In the genomic region with DNA sequence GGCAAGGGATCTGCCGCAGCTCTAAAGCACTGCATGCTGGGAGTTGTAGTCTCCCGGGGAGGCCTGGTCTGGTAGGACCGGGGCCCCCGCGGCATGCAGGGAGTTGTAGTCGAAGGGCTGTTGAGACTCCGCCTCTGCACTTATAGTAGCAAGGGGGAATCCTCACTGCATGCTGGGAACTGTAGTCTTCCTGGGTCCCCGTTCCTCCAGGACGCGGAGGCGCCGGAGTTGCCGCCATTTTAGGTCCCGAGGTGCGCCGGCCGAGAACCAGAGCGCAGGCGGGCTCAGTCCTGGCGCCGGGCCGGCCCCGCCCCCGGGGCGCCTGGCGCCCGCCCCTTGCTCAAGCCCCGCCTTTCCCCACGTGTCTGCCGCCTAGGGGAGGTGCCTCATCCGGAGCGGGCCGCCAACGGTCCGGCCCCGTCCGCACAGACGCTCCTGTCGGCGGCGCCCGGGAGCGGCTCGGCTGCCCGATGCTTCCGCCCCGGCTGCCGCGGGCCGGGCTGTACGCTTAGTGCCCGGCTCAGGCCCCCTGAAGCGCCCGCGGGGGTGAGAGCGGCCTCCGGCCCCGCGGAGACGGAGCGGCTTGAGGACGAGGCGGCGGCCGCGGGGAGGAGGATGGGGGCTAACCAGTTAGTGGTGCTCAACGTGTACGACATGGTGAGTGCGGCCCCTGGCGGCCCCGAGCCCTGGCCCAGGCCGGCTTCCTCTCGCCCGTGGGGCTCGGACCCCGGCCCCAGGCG, we compare ENCODE assay signal across 8 cellular contexts. TPM values are rescaled to one million over a fixed set of nuclear protein-coding genes. Genes with fewer than 3 reads are reported as not detected.
DNase-seq lines count a peak whose midpoint lies in the region; ATAC-seq, FAIRE-seq and TF ChIP-seq lines count a peak whose summit lies in the region.

A gene (plus strand): TSS at position 428 of the 740 bp plus-strand sequence. CDS start 188 bp downstream, at position 616.

- peak; percentile 98 for ATAC-seq in A549
- peak; percentile 95 for ATAC-seq in HG03066 (IDR thresholded peaks at IDR 0.05; ENCODE audit: low read depth, unreplicated experiment)
- peak; percentile 96 for ATAC-seq in body of pancreas

- POLR2A ChIA-PET in A549 (lab: Yijun Ruan, JAX): interaction anchor here (0.6 to 1.8 kb wide), 9 partner anchors 53 to 397 kb away, joined by 3 to 7 read pairs (median 4); a partner anchor contains a TSS

- 2% methylated on average over 14 of the region's 77 CpGs for WGBS in A549 (ENCODE audit: missing lambda C conversion rate)
- WGBS in body of pancreas, 2 donors: 0% methylated on average over 2 to 66 of the region's 77 CpGs
- 0 to 1% methylated on average over 77 of the region's 77 CpGs for WGBS in sigmoid colon, 2 donors

- H3K9me3 ChIP-seq in A549 (no peaks in the 10 kb centered on the region), body of pancreas (no peaks in the 10 kb centered on the region), sigmoid colon (no peaks in the 10 kb centered on the region)

- H3K4me1 ChIP-seq in A549: peaks cover 13% of the 10 kb centered on the region; the same call in 2 of the 3 replicates
- H3K4me1 ChIP-seq in body of pancreas: peaks cover 39% of the 10 kb centered on the region
- peaks cover 0 to 32% (median 29%) of the 10 kb centered on the region in 4 donors for H3K4me1 ChIP-seq in sigmoid colon

- H3K4me3 ChIP-seq in A549 (peak within 1 kb of the TSS; percentile 92), body of pancreas (peak within 1 kb of the TSS; percentile 71 to 74), sigmoid colon (peak within 1 kb of the TSS; percentile 78 to 92 (median 86))

- TF ChIP-seq CTCF in A549 (IDR thresholded peaks at IDR 0.05) (peak; percentile 70), body of pancreas (IDR thresholded peaks at IDR 0.05) (peak; percentile 31 to 59 (median 41)), sigmoid colon (IDR thresholded peaks at IDR 0.05) (peak in 3 of 4 experiments; percentile 14 to 62 (median 42))

- H3K27me3 ChIP-seq in body of pancreas (no peaks in the 10 kb centered on the region), sigmoid colon (no peaks in the 10 kb centered on the region)

- intact Hi-C loops in body of pancreas (cut with DNase I) (no loop called here), sigmoid colon (cut with DNase I) (loop anchor here (1.0 to 10.0 kb wide), 6 partner anchors 79 to 608 kb away; a partner anchor contains a TSS)

- no peaks in the 10 kb centered on the region for H3K36me3 ChIP-seq in body of pancreas (replicated peaks in 1 of 2; ENCODE audit: insufficient read depth in 1 of 2, low read depth in 2 of 2)
- H3K36me3 ChIP-seq in sigmoid colon: no peaks in the 10 kb centered on the region

- H3K4me2 ChIP-seq in A549: peak within 1 kb of the TSS; percentile 86

- no peak for TF ChIP-seq EP300 in A549 (IDR thresholded peaks at IDR 0.05)
- TF ChIP-seq EP300 in sigmoid colon (IDR thresholded peaks at IDR 0.05): no peak

- peak; percentile 28 to 61; a peak in 4 of 5 replicates for TF ChIP-seq RAD21 in A549 (conservative IDR thresholded peaks at IDR 0.05 in 1 of 2, IDR thresholded peaks at IDR 0.05 in 1 of 2)

- FAIRE-seq in A549 (lab: Jason Lieb, UNC) (no peak), TTC549 (lab: Jason Lieb, UNC) (peak; percentile 98)

- TF ChIP-seq POLR2A in A549 (IDR thresholded peaks at IDR 0.05; ENCODE audit: low read length) (peak; percentile 96), GM18526 (IDR thresholded peaks at IDR 0.05; ENCODE audit: extremely low read depth, insufficient read length) (peak; percentile 96), body of pancreas (IDR thresholded peaks at IDR 0.05) (peak; percentile 82 to 95 (median 88)), sigmoid colon (IDR thresholded peaks at IDR 0.05) (peak; percentile 27 to 66)

- peak within 1 kb of the TSS; percentile 93 to 96 for H3K27ac ChIP-seq in A549
- peak within 1 kb of the TSS; percentile 81 to 94 (median 88) for H3K27ac ChIP-seq in body of pancreas
- H3K27ac ChIP-seq in sigmoid colon: peak within 1 kb of the TSS; percentile 83 to 98 (median 97)

- CTCF ChIA-PET in A549 (lab: Yijun Ruan, JAX): interaction anchor here (0.8 to 2.3 kb wide), 5 partner anchors 8 to 150 kb away, joined by 3 to 10 read pairs (median 7); no protein-coding TSS in a partner anchor

- DNase-seq in A549 (ENCODE audit: low read depth in 1 of 2, low spot score in 1 of 2): peak; percentile 97 to 99
- peak; percentile 99 for DNase-seq in NCI-H2107 treated with DMSO at 0.1 percent for 48 hours (lab: John Stamatoyannopoulos, UW; ENCODE audit: unreplicated experiment)
- DNase-seq in body of pancreas: peak; percentile 98 to 100 (median 99)
- DNase-seq in iPS DF 4.7 (ENCODE audit: extremely low read depth, low spot score): peak; percentile 97
- DNase-seq in sigmoid colon: peak; percentile 100

TF ChIP-seq in A549, 52 proteins besides CTCF, POLR2A, EP300 and RAD21 (continues in another document):
- TF ChIP-seq RARB (CRISPR knock-in tag; IDR thresholded peaks at IDR 0.05) (no peak), HEYL (CRISPR knock-in tag; IDR thresholded peaks at IDR 0.05) (no peak), RFX5 (IDR thresholded peaks at IDR 0.05) (no peak), GATA3 (IDR thresholded peaks at IDR 0.05; ENCODE audit: borderline replicate concordance) (no peak), PHF8 (IDR thresholded peaks at IDR 0.05; ENCODE audit: borderline replicate concordance, low read depth) (peak; percentile 97), POLR2AphosphoS2 (conservative IDR thresholded peaks at IDR 0.05; ENCODE audit: low read length) (no peak)
- TF ChIP-seq, protein P1, sequence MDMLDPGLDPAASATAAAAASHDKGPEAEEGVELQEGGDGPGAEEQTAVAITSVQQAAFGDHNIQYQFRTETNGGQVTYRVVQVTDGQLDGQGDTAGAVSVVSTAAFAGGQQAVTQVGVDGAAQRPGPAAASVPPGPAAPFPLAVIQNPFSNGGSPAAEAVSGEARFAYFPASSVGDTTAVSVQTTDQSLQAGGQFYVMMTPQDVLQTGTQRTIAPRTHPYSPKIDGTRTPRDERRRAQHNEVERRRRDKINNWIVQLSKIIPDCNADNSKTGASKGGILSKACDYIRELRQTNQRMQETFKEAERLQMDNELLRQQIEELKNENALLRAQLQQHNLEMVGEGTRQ (IDR thresholded peaks at IDR 0.05): peak; percentile 29; the same call in 1 of the 2 replicates
- TF ChIP-seq, protein P2, sequence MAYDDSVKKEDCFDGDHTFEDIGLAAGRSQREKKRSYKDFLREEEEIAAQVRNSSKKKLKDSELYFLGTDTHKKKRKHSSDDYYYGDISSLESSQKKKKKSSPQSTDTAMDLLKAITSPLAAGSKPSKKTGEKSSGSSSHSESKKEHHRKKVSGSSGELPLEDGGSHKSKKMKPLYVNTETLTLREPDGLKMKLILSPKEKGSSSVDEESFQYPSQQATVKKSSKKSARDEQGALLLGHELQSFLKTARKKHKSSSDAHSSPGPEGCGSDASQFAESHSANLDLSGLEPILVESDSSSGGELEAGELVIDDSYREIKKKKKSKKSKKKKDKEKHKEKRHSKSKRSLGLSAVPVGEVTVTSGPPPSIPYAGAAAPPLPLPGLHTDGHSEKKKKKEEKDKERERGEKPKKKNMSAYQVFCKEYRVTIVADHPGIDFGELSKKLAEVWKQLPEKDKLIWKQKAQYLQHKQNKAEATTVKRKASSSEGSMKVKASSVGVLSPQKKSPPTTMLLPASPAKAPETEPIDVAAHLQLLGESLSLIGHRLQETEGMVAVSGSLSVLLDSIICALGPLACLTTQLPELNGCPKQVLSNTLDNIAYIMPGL (CRISPR knock-in tag; IDR thresholded peaks at IDR 0.05; ENCODE audit: borderline replicate concordance): peak; percentile 96
- TF ChIP-seq, protein P3, sequence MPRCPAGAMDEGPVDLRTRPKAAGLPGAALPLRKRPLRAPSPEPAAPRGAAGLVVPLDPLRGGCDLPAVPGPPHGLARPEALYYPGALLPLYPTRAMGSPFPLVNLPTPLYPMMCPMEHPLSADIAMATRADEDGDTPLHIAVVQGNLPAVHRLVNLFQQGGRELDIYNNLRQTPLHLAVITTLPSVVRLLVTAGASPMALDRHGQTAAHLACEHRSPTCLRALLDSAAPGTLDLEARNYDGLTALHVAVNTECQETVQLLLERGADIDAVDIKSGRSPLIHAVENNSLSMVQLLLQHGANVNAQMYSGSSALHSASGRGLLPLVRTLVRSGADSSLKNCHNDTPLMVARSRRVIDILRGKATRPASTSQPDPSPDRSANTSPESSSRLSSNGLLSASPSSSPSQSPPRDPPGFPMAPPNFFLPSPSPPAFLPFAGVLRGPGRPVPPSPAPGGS (IDR thresholded peaks at IDR 0.05): peak; percentile 88
- TF ChIP-seq, protein P4, sequence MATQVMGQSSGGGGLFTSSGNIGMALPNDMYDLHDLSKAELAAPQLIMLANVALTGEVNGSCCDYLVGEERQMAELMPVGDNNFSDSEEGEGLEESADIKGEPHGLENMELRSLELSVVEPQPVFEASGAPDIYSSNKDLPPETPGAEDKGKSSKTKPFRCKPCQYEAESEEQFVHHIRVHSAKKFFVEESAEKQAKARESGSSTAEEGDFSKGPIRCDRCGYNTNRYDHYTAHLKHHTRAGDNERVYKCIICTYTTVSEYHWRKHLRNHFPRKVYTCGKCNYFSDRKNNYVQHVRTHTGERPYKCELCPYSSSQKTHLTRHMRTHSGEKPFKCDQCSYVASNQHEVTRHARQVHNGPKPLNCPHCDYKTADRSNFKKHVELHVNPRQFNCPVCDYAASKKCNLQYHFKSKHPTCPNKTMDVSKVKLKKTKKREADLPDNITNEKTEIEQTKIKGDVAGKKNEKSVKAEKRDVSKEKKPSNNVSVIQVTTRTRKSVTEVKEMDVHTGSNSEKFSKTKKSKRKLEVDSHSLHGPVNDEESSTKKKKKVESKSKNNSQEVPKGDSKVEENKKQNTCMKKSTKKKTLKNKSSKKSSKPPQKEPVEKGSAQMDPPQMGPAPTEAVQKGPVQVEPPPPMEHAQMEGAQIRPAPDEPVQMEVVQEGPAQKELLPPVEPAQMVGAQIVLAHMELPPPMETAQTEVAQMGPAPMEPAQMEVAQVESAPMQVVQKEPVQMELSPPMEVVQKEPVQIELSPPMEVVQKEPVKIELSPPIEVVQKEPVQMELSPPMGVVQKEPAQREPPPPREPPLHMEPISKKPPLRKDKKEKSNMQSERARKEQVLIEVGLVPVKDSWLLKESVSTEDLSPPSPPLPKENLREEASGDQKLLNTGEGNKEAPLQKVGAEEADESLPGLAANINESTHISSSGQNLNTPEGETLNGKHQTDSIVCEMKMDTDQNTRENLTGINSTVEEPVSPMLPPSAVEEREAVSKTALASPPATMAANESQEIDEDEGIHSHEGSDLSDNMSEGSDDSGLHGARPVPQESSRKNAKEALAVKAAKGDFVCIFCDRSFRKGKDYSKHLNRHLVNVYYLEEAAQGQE (IDR thresholded peaks at IDR 0.05): no peak

RNA-seq across cellular contexts. Expression of the gene that starts here (rescaled TPM):
- 48.4 and 57.8 TPM in 2 replicates for polyA plus RNA-seq in A549 (2011; rRNA removed)
- polyA plus RNA-seq in A549 (2012; cell fraction: cytosol; rRNA removed): 12.7 and 15.5 TPM in 2 replicates
- polyA plus RNA-seq in A549 (2012; cell fraction: nucleus; rRNA removed): 10.3 and 11.8 TPM in 2 replicates
- 27.4 to 29.3 TPM (median 28.0 TPM) in 3 replicates for polyA plus RNA-seq in A549 (2017; fragmentation: RNase III; extraction: RNeasy Plus Mini Kit Qiagen cat#74134 plus additional on column Dnase treatment)
- polyA minus RNA-seq in A549 (2011; rRNA and poly(A)+ RNA removed): 30.8 and 32.2 TPM in 2 replicates
- 10 to 100 TPM; 14.5 TPM for total RNA-seq in body of pancreas
- total RNA-seq in sigmoid colon: 10 to 100 TPM; 34.2 to 37.3 (median 36.9) TPM
- 10 to 100 TPM; 15.0 to 24.5 (median 17.0) TPM for polyA plus RNA-seq in sigmoid colon

Comparison
In these comparisons a context has a peak if more than half of its experiments do, and no peak if none do; other contexts are left out.
1. Peak in every context shown above with its lines: DNase-seq, ATAC-seq, H3K4me3 ChIP-seq and H3K27ac ChIP-seq.